ENCODE assay signal across 8 cellular contexts in the genomic region with DNA sequence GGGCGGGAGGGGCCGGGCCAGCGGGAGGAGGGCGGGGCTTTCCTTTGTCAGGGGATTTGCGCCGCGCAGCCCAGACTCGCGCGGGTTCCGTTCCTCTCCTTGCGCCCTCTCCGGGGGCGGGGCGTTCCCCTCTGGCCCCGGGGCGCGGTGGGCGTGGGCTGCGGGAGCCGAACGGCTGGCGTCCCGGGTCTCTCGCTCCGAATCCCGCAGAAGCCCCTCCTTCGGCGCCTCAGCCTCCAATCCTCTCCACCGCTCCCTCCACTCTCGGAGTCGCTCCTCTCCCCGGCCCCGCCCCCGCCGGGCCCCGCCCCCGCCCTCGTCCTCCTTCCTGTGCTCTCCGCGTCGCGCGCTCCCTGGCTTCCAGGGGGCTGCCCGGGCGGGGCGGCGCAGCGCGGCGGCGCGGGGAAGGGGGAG.
DNase-seq lines count a peak whose midpoint lies in the region; ATAC-seq and TF ChIP-seq lines count a peak whose summit lies in the region.

No MANE protein-coding gene starts in this region.

- no peak for TF ChIP-seq EP300 in transverse colon (IDR thresholded peaks at IDR 0.05; ENCODE audit: low read depth)

- in situ Hi-C loops in transverse colon (cut with MboI; ENCODE audit: low pct_ligation_motif_present in 1 of 4, low pct_unique_long_range_greater_than_20kb in 1 of 4, low sequenced_read_pairs in 3 of 4): no loop called here

- POLR2A ChIA-PET in GM10248 (lab: Yijun Ruan, JAX): no interaction called here

- no peak overlapping the region for H2BK120ac ChIP-seq in trophoblast cell (ENCODE audit: insufficient read depth, low read length, poor library complexity)

- H3K27me3 ChIP-seq in adipocyte (replicated peaks; ENCODE audit: control insufficient read depth, insufficient read depth, low read length) (no peaks in the 10 kb centered on the region), heart left ventricle (no peaks in the 10 kb centered on the region), trophoblast cell (ENCODE audit: insufficient read depth, low read length) (no peaks in the 10 kb centered on the region), transverse colon (no peaks in the 10 kb centered on the region)

- peaks cover 62% of the 10 kb centered on the region for H3K4me1 ChIP-seq in adipocyte (ENCODE audit: control insufficient read depth, insufficient read depth, low read length)
- H3K4me1 ChIP-seq in heart left ventricle: peaks cover 10 to 86% (median 74%) of the 10 kb centered on the region in 12 donors
- peaks cover 2 to 15% of the 10 kb centered on the region in 2 experiments for H3K4me1 ChIP-seq in trophoblast cell (ENCODE audit: control insufficient read depth in 1 of 2, insufficient read depth in 2 of 2, low read length in 2 of 2)
- H3K4me1 ChIP-seq in transverse colon: peaks cover 22 to 70% (median 45%) of the 10 kb centered on the region in 4 donors

- TF ChIP-seq CTCF in GM10248 (IDR thresholded peaks at IDR 0.05; ENCODE audit: control extremely low read depth, extremely low read depth, low read depth, missing control alignments): no peak
- TF ChIP-seq CTCF in heart left ventricle (IDR thresholded peaks at IDR 0.05): peak in 2 of 12 donors; percentile 17 to 27
- TF ChIP-seq CTCF in transverse colon (IDR thresholded peaks at IDR 0.05): no peak

- no peak overlapping the region for H3K18ac ChIP-seq in trophoblast cell (ENCODE audit: low read length)

- H2AFZ ChIP-seq in trophoblast cell (ENCODE audit: insufficient read depth, low read length, poor library complexity): no peak overlapping the region

- no peak overlapping the region for H3K23ac ChIP-seq in trophoblast cell (ENCODE audit: low read length)

- H3K14ac ChIP-seq in trophoblast cell (ENCODE audit: low read length): no peak overlapping the region

- DNase-seq in GM10248 (ENCODE audit: extremely low spot score) (peak; percentile 95), NCI-H1417 (lab: John Stamatoyannopoulos, UW) (peak; percentile 89 to 97 (median 95)), SW 1271 (lab: John Stamatoyannopoulos, UW) (peak; percentile 75 to 88), adipocyte (ENCODE audit: low read depth) (peak; percentile 99), heart left ventricle (peak; percentile 96 to 98 (median 97)), trophoblast cell (peak; percentile 92 to 95), transverse colon (peak; percentile 93)

- H3K27ac ChIP-seq in heart left ventricle (peak overlapping the region; percentile 78 to 97 (median 92)), trophoblast cell (ENCODE audit: low read depth, low read length) (peak overlapping the region; percentile 93), transverse colon (peak overlapping the region; percentile 80 to 97 (median 90))

- no peak overlapping the region for H4K8ac ChIP-seq in trophoblast cell (ENCODE audit: low read depth, low read length)

- H3K9ac ChIP-seq in adipocyte (ENCODE audit: low read length): peak overlapping the region; percentile 90
- no peak overlapping the region for H3K9ac ChIP-seq in trophoblast cell (ENCODE audit: low read length)

- CTCF ChIA-PET in GM10248 (lab: Yijun Ruan, JAX): interaction anchor here (2.0 to 5.5 kb wide), 2 partner anchors 9 to 217 kb away, joined by 8 to 33 read pairs; no protein-coding TSS in a partner anchor

- H3K4me3 ChIP-seq in adipocyte (ENCODE audit: low read length) (peak overlapping the region; percentile 86), heart left ventricle (peak overlapping the region; percentile 64 to 97 (median 81)), trophoblast cell (ENCODE audit: low read depth, low read length) (peak overlapping the region; percentile 90), transverse colon (peak overlapping the region; percentile 24 to 81 (median 66))

- ATAC-seq in HG02759 (IDR thresholded peaks at IDR 0.05; ENCODE audit: unreplicated experiment) (peak; percentile 82), heart left ventricle (peak; percentile 90 to 95 (median 93))

- no peaks in the 10 kb centered on the region for H3K9me3 ChIP-seq in adipocyte (ENCODE audit: control insufficient read depth, low read length)
- no peaks in the 10 kb centered on the region for H3K9me3 ChIP-seq in heart left ventricle
- H3K9me3 ChIP-seq in trophoblast cell (ENCODE audit: insufficient read depth, low read depth, low read length): no peaks in the 10 kb centered on the region
- no peaks in the 10 kb centered on the region for H3K9me3 ChIP-seq in transverse colon

- peak overlapping the region; percentile 86 for H4K12ac ChIP-seq in trophoblast cell (ENCODE audit: low read depth, low read length)

- H2AK5ac ChIP-seq in trophoblast cell (ENCODE audit: low read length): no peak overlapping the region

- H3K36me3 ChIP-seq in adipocyte (ENCODE audit: control insufficient read depth, insufficient read depth, low read length, severe bottlenecking) (no peaks in the 10 kb centered on the region), heart left ventricle (peaks cover 0 to 20% (median 7%) of the 10 kb centered on the region in 9 donors), trophoblast cell (ENCODE audit: control insufficient read depth in 1 of 2, insufficient read depth in 2 of 2, low read length in 2 of 2) (peaks cover 5 to 11% of the 10 kb centered on the region in 2 experiments), transverse colon (no peaks in the 10 kb centered on the region)

- H3K79me2 ChIP-seq in trophoblast cell (ENCODE audit: control insufficient read depth, insufficient read depth, low read length, poor library complexity): peaks cover 10% of the 10 kb centered on the region

- no peak overlapping the region for H2BK12ac ChIP-seq in trophoblast cell (ENCODE audit: low read length)

- peak overlapping the region; percentile 81 for H2BK5ac ChIP-seq in trophoblast cell (ENCODE audit: low read depth, low read length, poor library complexity)

- peak overlapping the region; percentile 97 for H4K91ac ChIP-seq in trophoblast cell (ENCODE audit: low read depth, low read length)

- intact Hi-C loops in heart left ventricle (cut with DNase I) (loop anchor here in 3 of 10 donors (2.0 kb wide), 2 partner anchors 14 to 16 kb away; no protein-coding TSS in a partner anchor), transverse colon (cut with DNase I; ENCODE audit: low total_unique reads) (no loop called here)

- TF ChIP-seq POLR2A in heart left ventricle (IDR thresholded peaks at IDR 0.05) (peak in 1 of 2 donors; percentile 17), transverse colon (IDR thresholded peaks at IDR 0.05) (no peak)

- H3K79me1 ChIP-seq in trophoblast cell (ENCODE audit: low read length): peaks cover 12% of the 10 kb centered on the region

- no peak overlapping the region for H3K4ac ChIP-seq in trophoblast cell (ENCODE audit: low read depth, low read length)

- 0 to 1% (median 0%) methylated on average over 20 to 53 of the region's 53 CpGs for WGBS in heart left ventricle, 4 donors
- no CpG with 5 or more reads among the region's 53 CpGs for WGBS in trophoblast cell (ENCODE audit: extremely low coverage, insufficient coverage, insufficient read length)
- 2% methylated on average over 23 of the region's 53 CpGs; no CpG with 5 or more reads in 1 of the 2 donors for WGBS in transverse colon (ENCODE audit: low coverage in 1 of 2), 2 donors

- peak overlapping the region; percentile 83 for H3K4me2 ChIP-seq in trophoblast cell (ENCODE audit: low read length)

Comparison
In these comparisons a context has a peak if more than half of its experiments do, and no peak if none do; other contexts are left out.
1. Peak in every context shown above with its lines: DNase-seq, ATAC-seq, H3K4me3 ChIP-seq and H3K27ac ChIP-seq.